Comparison of ENCODE assay signal across 8 cellular contexts in genomic region chr17:65556014-65556909, GRCh38. TPM values are rescaled to one million over a fixed set of nuclear protein-coding genes. Genes with fewer than 3 reads are reported as not detected.
DNase-seq lines count a peak whose midpoint lies in the region; ATAC-seq and TF ChIP-seq lines count a peak whose summit lies in the region.

No MANE protein-coding gene starts in this region.

- H3K27ac Mint-ChIP-seq in T-helper 2 cell treated with Interferon-gamma antibody and Interleukin-4, amounts not matched to agents 5 μg/mL and 100 μg/mL, for 36 hours: no peak overlapping the region

- no peak for ATAC-seq in HG03460 (IDR thresholded peaks at IDR 0.05; ENCODE audit: unreplicated experiment)

- H2AFZ ChIP-seq in smooth muscle cell (ENCODE audit: low read depth): no peak overlapping the region

- H3K27ac ChIP-seq in iPS-20b (ENCODE audit: low read length) (no peak overlapping the region), smooth muscle cell (ENCODE audit: low read depth) (peak overlapping the region; percentile 25)

- peaks cover 47% of the 10 kb centered on the region for H3K79me2 ChIP-seq in smooth muscle cell (ENCODE audit: low read depth)

- no peak overlapping the region for H3K4me3 ChIP-seq in astrocyte of the cerebellum (ENCODE audit: low read depth, low read length)
- H3K4me3 ChIP-seq in iPS-20b (ENCODE audit: low read length): peak overlapping the region; percentile 92
- peak overlapping the region; percentile 95 for H3K4me3 ChIP-seq in smooth muscle cell

- H3K27me3 ChIP-seq in iPS-20b (ENCODE audit: insufficient read depth, low read length) (peaks cover 9% of the 10 kb centered on the region; the same call in 1 of the 2 replicates), smooth muscle cell (ENCODE audit: low read depth) (no peaks in the 10 kb centered on the region)

- in situ Hi-C loops in astrocyte of the cerebellum (cut with HindIII; ENCODE audit: low sequenced_read_pairs): loop anchor here (10.0 kb wide), 1 partner anchor 429 kb away; no protein-coding TSS in a partner anchor

- H3K4me3 Mint-ChIP-seq in T-helper 2 cell treated with Interferon-gamma antibody and Interleukin-4, amounts not matched to agents 5 μg/mL and 100 μg/mL, for 36 hours: no peak overlapping the region

- H3K36me3 Mint-ChIP-seq in T-helper 2 cell treated with Interferon-gamma antibody and Interleukin-4, amounts not matched to agents 5 μg/mL and 100 μg/mL, for 36 hours (ENCODE audit: low read depth): peaks cover 8% of the 10 kb centered on the region

- TF ChIP-seq CTCF in astrocyte of the cerebellum (IDR thresholded peaks at IDR 0.05; ENCODE audit: low read depth, low read length, missing control alignments) (peak; percentile 89), smooth muscle cell (IDR thresholded peaks at IDR 0.05; ENCODE audit: borderline replicate concordance, insufficient read depth, poor library complexity, severe bottlenecking) (peak; percentile 90)

- no peaks in the 10 kb centered on the region for H3K9me3 Mint-ChIP-seq in T-helper 2 cell treated with Interferon-gamma antibody and Interleukin-4, amounts not matched to agents 5 μg/mL and 100 μg/mL, for 36 hours

- DNase-seq in NCI-H345 (lab: John Stamatoyannopoulos, UW) (peak; percentile 42), NCI-H345 treated with DMSO at 0.1 percent for 48 hours (lab: John Stamatoyannopoulos, UW; ENCODE audit: unreplicated experiment) (no peak), LHCN-M2 (ENCODE audit: low read depth) (peak; percentile 46), astrocyte of the cerebellum (ENCODE audit: low read depth) (peak; percentile 73), smooth muscle cell (lab: John Stamatoyannopoulos, UW; ENCODE audit: unreplicated experiment) (peak; percentile 38)
- DNase-seq in T-helper 2 cell treated with Interferon-gamma antibody and Interleukin-4, amounts not matched to agents 5 μg/mL and 100 μg/mL, for 36 hours (ENCODE audit: low spot score): peak; percentile 77

- H3K4me1 ChIP-seq in iPS-20b (ENCODE audit: insufficient read depth, low read length) (peaks cover 31% of the 10 kb centered on the region), smooth muscle cell (ENCODE audit: low read depth) (peaks cover 16% of the 10 kb centered on the region)

- H3F3A ChIP-seq in smooth muscle cell (ENCODE audit: low read depth): peaks cover 25% of the 10 kb centered on the region

- H3K9ac ChIP-seq in iPS-20b (ENCODE audit: low read depth, low read length): peak overlapping the region; percentile 1; the same call in 1 of the 2 replicates
- H3K9ac ChIP-seq in smooth muscle cell (ENCODE audit: low read depth): no peak overlapping the region

- peaks cover 38% of the 10 kb centered on the region for H3K36me3 ChIP-seq in iPS-20b (ENCODE audit: insufficient read depth, low read depth, low read length)
- no peaks in the 10 kb centered on the region for H3K36me3 ChIP-seq in smooth muscle cell (ENCODE audit: low read depth)

- H4K20me1 ChIP-seq in smooth muscle cell (ENCODE audit: low read depth): no peaks in the 10 kb centered on the region

- peaks cover 19% of the 10 kb centered on the region for H3K27me3 Mint-ChIP-seq in T-helper 2 cell treated with Interferon-gamma antibody and Interleukin-4, amounts not matched to agents 5 μg/mL and 100 μg/mL, for 36 hours (ENCODE audit: low read depth)

- no peaks in the 10 kb centered on the region for H3K9me3 ChIP-seq in iPS-20b (ENCODE audit: insufficient read depth, low read depth, low read length)
- H3K9me3 ChIP-seq in smooth muscle cell (replicated peaks; ENCODE audit: low read depth): no peaks in the 10 kb centered on the region

- WGBS in smooth muscle cell (ENCODE audit: low lambda C conversion rate): 45% methylated on average over 17 of the region's 17 CpGs

- H3K4me2 ChIP-seq in smooth muscle cell: no peak overlapping the region

- peaks cover 23% of the 10 kb centered on the region for H3K4me1 Mint-ChIP-seq in T-helper 2 cell treated with Interferon-gamma antibody and Interleukin-4, amounts not matched to agents 5 μg/mL and 100 μg/mL, for 36 hours (ENCODE audit: low read depth)

RNA-seq across cellular contexts. Expression of gene AXIN2, which starts 5.2 kb away (rescaled TPM):
- total RNA-seq in LHCN-M2 (2014; rRNA removed) (1.3 and 1.4 TPM in 2 replicates), smooth muscle cell (14.2 and 20.1 TPM in 2 replicates)
- polyA plus RNA-seq in LHCN-M2 (2012): 1.2 TPM
- 13.8 and 14.5 TPM in 2 replicates for polyA plus RNA-seq in smooth muscle cell
